ENCODE assay signal across 7 cellular contexts in the genomic region with DNA sequence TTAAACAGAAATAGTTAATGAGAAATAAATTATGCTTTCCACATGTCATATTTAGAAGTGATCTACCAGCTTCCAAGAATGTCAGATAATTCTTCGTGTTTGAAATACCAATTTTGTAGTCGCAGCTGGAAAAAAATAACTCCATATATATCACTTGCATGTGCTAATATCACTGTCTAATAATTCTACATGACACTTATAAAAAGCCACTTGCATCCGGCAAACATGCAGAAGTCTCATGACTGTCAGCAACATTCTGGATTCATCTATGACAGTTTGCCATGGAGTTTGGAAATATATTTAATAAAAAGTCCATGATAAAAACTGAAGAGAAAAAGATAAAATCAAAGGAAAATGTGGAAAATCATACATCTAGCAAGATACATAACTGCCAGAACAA.
"Had no signal": no experiment of that assay in that cellular context is flagged by ENCODE, and none has a peak within 500 bp of the region (broad histone marks: within the 10 kb centered on the region; RNA-seq: fewer than 3 reads in every experiment).

No MANE protein-coding gene starts in this region.

- H3K36me3 ChIP-seq: HAP-1 had no signal

- H3K9ac ChIP-seq: GM23248 had no signal

- H3K27ac ChIP-seq: GM23248 had no signal

- H3K9me3 ChIP-seq: HAP-1 had no signal

- H2AFZ ChIP-seq: GM23248, GM23338 had no signal

- H3K4me3 ChIP-seq: GM23248, GM23338, HAP-1 had no signal

- H3K4me2 ChIP-seq: GM23338 had no signal

- DNase-seq: GM23248, GOT3, H7, H9, HFFc6 had no signal
